In genomic region chr17:28700830-28701492, GRCh38 we compare ENCODE assay signal across 1 cellular context.
TF ChIP-seq lines count a peak whose summit lies in the region.

No MANE protein-coding gene starts in this region.

TF ChIP-seq in HepG2, 621 proteins besides CTCF, POLR2A, EP300 and RAD21:
- TF ChIP-seq ZNF879 (CRISPR knock-in tag; IDR thresholded peaks at IDR 0.05) (no peak), E2F5 (CRISPR knock-in tag; conservative IDR thresholded peaks at IDR 0.05) (no peak), TAF1 (CRISPR knock-in tag; IDR thresholded peaks at IDR 0.05) (no peak), ZNF564 (CRISPR knock-in tag; IDR thresholded peaks at IDR 0.05) (no peak), YY1 (IDR thresholded peaks at IDR 0.05; ENCODE audit: insufficient read depth, insufficient replicate concordance, low read depth, low read length) (no peak), ZNF414 (CRISPR knock-in tag; IDR thresholded peaks at IDR 0.05) (no peak), FOXJ3 (CRISPR knock-in tag; IDR thresholded peaks at IDR 0.05; ENCODE audit: borderline replicate concordance) (no peak), MAZ (IDR thresholded peaks at IDR 0.05; ENCODE audit: borderline replicate concordance, low read depth, low read length) (no peak), MAZ (CRISPR knock-in tag; IDR thresholded peaks at IDR 0.05; ENCODE audit: low read depth) (no peak), AFF4 (CRISPR knock-in tag; IDR thresholded peaks at IDR 0.05) (no peak), SOX5 (CRISPR knock-in tag; IDR thresholded peaks at IDR 0.05; ENCODE audit: borderline replicate concordance) (no peak), HINFP (CRISPR knock-in tag; IDR thresholded peaks at IDR 0.05; ENCODE audit: low read depth) (no peak), ZNF543 (CRISPR knock-in tag; IDR thresholded peaks at IDR 0.05) (no peak), MXI1 (IDR thresholded peaks at IDR 0.05; ENCODE audit: borderline replicate concordance, low read depth, low read length) (no peak), FOSL2 (CRISPR knock-in tag; IDR thresholded peaks at IDR 0.05) (no peak), ZNF281 (CRISPR knock-in tag; IDR thresholded peaks at IDR 0.05; ENCODE audit: borderline replicate concordance) (no peak)
TF ChIP-seq in HepG2: peak in this region for 0.
